ENCODE assay signal across 1 cellular context in the genomic region with DNA sequence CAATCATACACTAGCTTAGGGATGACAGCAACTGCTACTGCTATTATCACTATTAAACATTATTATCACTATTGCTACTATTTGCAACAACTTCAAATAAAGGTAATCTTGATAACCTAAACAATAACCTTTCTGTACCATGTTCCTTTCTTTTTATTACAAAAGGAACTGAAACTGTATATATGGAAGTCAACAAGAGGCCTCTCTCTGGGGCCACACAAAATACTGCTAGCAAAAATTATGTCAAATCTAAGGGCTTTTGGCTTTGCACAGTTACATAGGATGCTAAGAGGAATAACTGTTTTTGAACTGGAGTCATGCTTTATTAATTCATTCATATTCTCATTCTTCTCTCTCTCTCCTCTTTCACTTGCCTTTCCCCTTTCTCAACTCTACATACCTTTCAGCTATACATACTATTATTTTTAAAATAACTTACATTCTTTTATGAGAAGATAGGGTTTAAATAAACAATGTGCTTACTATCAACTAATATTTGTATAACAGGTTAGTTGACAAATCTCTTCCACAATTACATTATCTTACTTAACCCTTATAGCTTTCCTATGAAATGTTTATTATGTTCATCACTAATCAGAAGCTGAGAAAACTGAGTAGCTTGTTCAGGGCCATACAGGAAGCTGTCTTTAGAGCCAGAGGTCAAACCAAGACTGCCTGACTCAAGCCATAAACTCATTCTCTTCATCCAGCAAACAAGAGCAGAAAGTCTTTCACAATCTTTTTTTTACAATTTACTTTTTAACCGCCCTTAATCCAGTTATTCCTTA.
TF ChIP-seq lines count a peak whose summit lies in the region.

No MANE protein-coding gene starts in this region.

TF ChIP-seq in WTC11, 78 proteins besides CTCF, POLR2A, EP300 and RAD21 (continued from another document):
- TF ChIP-seq, protein P1, sequence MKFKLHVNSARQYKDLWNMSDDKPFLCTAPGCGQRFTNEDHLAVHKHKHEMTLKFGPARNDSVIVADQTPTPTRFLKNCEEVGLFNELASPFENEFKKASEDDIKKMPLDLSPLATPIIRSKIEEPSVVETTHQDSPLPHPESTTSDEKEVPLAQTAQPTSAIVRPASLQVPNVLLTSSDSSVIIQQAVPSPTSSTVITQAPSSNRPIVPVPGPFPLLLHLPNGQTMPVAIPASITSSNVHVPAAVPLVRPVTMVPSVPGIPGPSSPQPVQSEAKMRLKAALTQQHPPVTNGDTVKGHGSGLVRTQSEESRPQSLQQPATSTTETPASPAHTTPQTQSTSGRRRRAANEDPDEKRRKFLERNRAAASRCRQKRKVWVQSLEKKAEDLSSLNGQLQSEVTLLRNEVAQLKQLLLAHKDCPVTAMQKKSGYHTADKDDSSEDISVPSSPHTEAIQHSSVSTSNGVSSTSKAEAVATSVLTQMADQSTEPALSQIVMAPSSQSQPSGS (CRISPR knock-in tag; IDR thresholded peaks at IDR 0.05; ENCODE audit: borderline replicate concordance, low read depth): no peak
- no peak for TF ChIP-seq GRHL2 (CRISPR knock-in tag; IDR thresholded peaks at IDR 0.05; ENCODE audit: insufficient replicate concordance, severe bottlenecking)
TF ChIP-seq in WTC11: peak in this region for 0.
